Comparison of ENCODE assay signal across 3 cellular contexts in genomic region chr1:15777913-15778707, GRCh38.
TF ChIP-seq lines count a peak whose summit lies in the region.

No MANE protein-coding gene starts in this region.

TF ChIP-seq in A549, 52 proteins besides CTCF, POLR2A, EP300 and RAD21:
- TF ChIP-seq KDM5A (IDR thresholded peaks at IDR 0.05): no peak

TF ChIP-seq in HEK293, 187 proteins besides CTCF, POLR2A, EP300 and RAD21:
- TF ChIP-seq ELK4 (IDR thresholded peaks at IDR 0.05; ENCODE audit: borderline replicate concordance, low read depth, low read length): no peak
- TF ChIP-seq REST (tag by site-specific recombination; IDR thresholded peaks at IDR 0.05): peak; percentile 73
- TF ChIP-seq ZNF791 (tag by site-specific recombination; IDR thresholded peaks at IDR 0.05): no peak
- no peak for TF ChIP-seq ZNF629 (tag by site-specific recombination; IDR thresholded peaks at IDR 0.05)
- TF ChIP-seq ZFP3 (tag by site-specific recombination; IDR thresholded peaks at IDR 0.05; ENCODE audit: low read depth): peak; percentile 86
- TF ChIP-seq ZNF488 (tag by site-specific recombination; IDR thresholded peaks at IDR 0.05): no peak
- 0 out of 2 replicates have a peak, but pooled peaks have one; percentile 15 for TF ChIP-seq EGR2 (tag by site-specific recombination; IDR thresholded peaks at IDR 0.05; ENCODE audit: low read depth)
- no peak for TF ChIP-seq ZFHX2 (tag by site-specific recombination; conservative IDR thresholded peaks at IDR 0.05)
- TF ChIP-seq ZFP41 (tag by site-specific recombination; IDR thresholded peaks at IDR 0.05; ENCODE audit: borderline replicate concordance): no peak
- TF ChIP-seq PRDM10 (tag by site-specific recombination; IDR thresholded peaks at IDR 0.05): peak; percentile 30
- TF ChIP-seq ZNF19 (tag by site-specific recombination; IDR thresholded peaks at IDR 0.05; ENCODE audit: low read depth): no peak
- TF ChIP-seq ZNF248 (tag by site-specific recombination; IDR thresholded peaks at IDR 0.05): no peak
- TF ChIP-seq ZNF596 (tag by site-specific recombination; IDR thresholded peaks at IDR 0.05): no peak

TF ChIP-seq in K562, 482 proteins besides CTCF, POLR2A, EP300 and RAD21:
- peak; percentile 64; the same call in 1 of the 2 replicates for TF ChIP-seq USF1 (CRISPR knock-in tag; IDR thresholded peaks at IDR 0.05)
- peak; percentile 42 for TF ChIP-seq USF2 (CRISPR knock-in tag; IDR thresholded peaks at IDR 0.05)
- no peak for TF ChIP-seq TFAP4 (CRISPR knock-in tag; IDR thresholded peaks at IDR 0.05; ENCODE audit: borderline replicate concordance)
- peak; percentile 84 for TF ChIP-seq PRDM10 (IDR thresholded peaks at IDR 0.05; ENCODE audit: partially characterized antibody)
- TF ChIP-seq MCM7 (IDR thresholded peaks at IDR 0.05): no peak
- TF ChIP-seq TRIM28 (IDR thresholded peaks at IDR 0.05): no peak
- no peak for TF ChIP-seq DPF2 (IDR thresholded peaks at IDR 0.05)
- peak; percentile 17; the same call in 1 of the 2 replicates for TF ChIP-seq RAD51 (IDR thresholded peaks at IDR 0.05; ENCODE audit: borderline replicate concordance, low read depth)
- no peak for TF ChIP-seq ZBTB9 (CRISPR knock-in tag; IDR thresholded peaks at IDR 0.05)
- no peak for TF ChIP-seq ZNF212 (CRISPR knock-in tag; IDR thresholded peaks at IDR 0.05)
- no peak for TF ChIP-seq ZNF407 (IDR thresholded peaks at IDR 0.05; ENCODE audit: low read depth)
- no peak for TF ChIP-seq NFIX (CRISPR knock-in tag; IDR thresholded peaks at IDR 0.05; ENCODE audit: low read depth)
- TF ChIP-seq TAF15 (IDR thresholded peaks at IDR 0.05; ENCODE audit: low read depth, low read length): no peak
- no peak for TF ChIP-seq DIDO1 (tag; IDR thresholded peaks at IDR 0.05; ENCODE audit: low read depth)
- TF ChIP-seq CREB3L1 (IDR thresholded peaks at IDR 0.05; ENCODE audit: borderline replicate concordance, low read depth): no peak
- TF ChIP-seq FOXP1 (CRISPR knock-in tag; IDR thresholded peaks at IDR 0.05): no peak
- TF ChIP-seq ID3 (CRISPR knock-in tag; IDR thresholded peaks at IDR 0.05): no peak
- no peak for TF ChIP-seq ID3 (tag; IDR thresholded peaks at IDR 0.05)
- TF ChIP-seq NFYB (IDR thresholded peaks at IDR 0.05; ENCODE audit: extremely low read depth, insufficient read length): peak; percentile 34
- no peak for TF ChIP-seq E2F3 (CRISPR knock-in tag; IDR thresholded peaks at IDR 0.05)
